ENCODE assay signal across 15 cellular contexts in the genomic region with DNA sequence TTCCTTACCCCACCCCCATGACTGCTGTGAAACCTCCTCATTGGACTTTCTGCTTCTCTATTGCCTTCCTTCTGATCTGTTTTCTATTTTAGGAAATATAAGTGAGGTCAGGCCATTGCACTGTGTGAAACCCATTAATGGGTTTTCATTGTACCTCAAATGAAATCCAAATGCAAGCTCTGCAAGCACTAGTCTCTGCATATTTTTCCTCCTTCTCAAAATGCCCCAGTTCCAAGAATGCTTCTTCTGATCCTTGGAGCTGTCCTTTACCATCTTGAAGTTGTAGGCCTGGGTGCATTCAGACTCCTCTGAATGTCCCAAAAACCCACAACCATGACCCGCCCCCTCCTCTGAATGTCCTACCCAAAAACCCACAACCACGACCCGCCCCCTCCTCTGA. TPM values are rescaled to one million over a fixed set of nuclear protein-coding genes. Genes with fewer than 3 reads are reported as not detected.
"Had no signal": no experiment of that assay in that cellular context is flagged by ENCODE, and none has a peak within 500 bp of the region (broad histone marks: within the 10 kb centered on the region; RNA-seq: fewer than 3 reads in every experiment).

No MANE protein-coding gene starts in this region.

- H3K36me3 Mint-ChIP-seq: neural progenitor cell had no signal

- H2AFZ ChIP-seq: neural progenitor cell had no signal

- H3K4me2 ChIP-seq: neural progenitor cell had no signal

- H3K36me3 ChIP-seq: ascending aorta, cardiac muscle cell, neural progenitor cell, ovary, sigmoid colon, stomach, thoracic aorta had no signal

- DNase-seq: activated T-cell treated with anti-CD3 and anti-CD28 coated beads, Interleukin-2, amount 50 U/mL, for 4 hours; hippocampal formation; ovary; sigmoid colon; stimulated activated CD4-positive, alpha-beta T cell treated with anti-CD3 and anti-CD28 coated beads, Interleukin-2, amount 100 ng/mL, for 24 hours; stomach; T-helper 9 cell had no signal

- ATAC-seq: activated T-cell treated with anti-CD3 and anti-CD28 coated beads, Interleukin-2, amount 50 U/mL, for 4 hours had no signal

- H3K27ac ChIP-seq: ascending aorta, cardiac muscle cell, neural progenitor cell, ovary, sigmoid colon, stomach, thoracic aorta had no signal

- H3K4me3 Mint-ChIP-seq: activated T-cell treated with anti-CD3 and anti-CD28 coated beads, Interleukin-2, amount 50 U/mL, for 4 hours; neural progenitor cell had no signal

- H3K4me3 ChIP-seq: ascending aorta, cardiac muscle cell, neural progenitor cell, ovary, sigmoid colon, stomach, thoracic aorta had no signal

- H3K9me3 Mint-ChIP-seq: activated T-cell treated with anti-CD3 and anti-CD28 coated beads, Interleukin-2, amount 50 U/mL, for 4 hours; neural progenitor cell had no signal

- H3K27me3 ChIP-seq: ascending aorta, cardiac muscle cell, neural progenitor cell, ovary, sigmoid colon, stomach had no signal

- H3K27ac Mint-ChIP-seq: neural progenitor cell had no signal

- H3K9ac ChIP-seq: neural progenitor cell had no signal

- H3K4me1 ChIP-seq: ascending aorta, sigmoid colon, stomach had no signal

- H3K9me3 ChIP-seq: ascending aorta, ovary, sigmoid colon, stomach, thoracic aorta had no signal

RNA-seq across cellular contexts. Expression of a gene that starts 8.2 kb away (rescaled TPM):
- total RNA-seq: ascending aorta, cardiac muscle cell, mesenteric fat pad, sigmoid colon, stomach had no signal
- polyA plus RNA-seq: cardiac muscle cell had no signal

RNA-seq across cellular contexts. Expression of a gene that starts 11.7 kb away (rescaled TPM):
- total RNA-seq: ascending aorta, mesenteric fat pad had no signal

RNA-seq across cellular contexts. Expression of a gene that starts 55.3 kb away (rescaled TPM):
- total RNA-seq: activated T-cell treated with anti-CD3 and anti-CD28 coated beads, Interleukin-2, amount 50 U/mL, for 4 hours; ascending aorta; cardiac muscle cell; endothelial cell of umbilical vein; lower leg skin; mesenteric fat pad; ovary; sigmoid colon; stomach; thoracic aorta; urinary bladder had no signal
- polyA plus RNA-seq: cardiac muscle cell, endothelial cell of umbilical vein, ovary, stomach, urinary bladder had no signal
